ENCODE assay signal across 10 cellular contexts in genomic region chr1:111505641-111506119, GRCh38. TPM values are rescaled to one million over a fixed set of nuclear protein-coding genes. Genes with fewer than 3 reads are reported as not detected.
DNase-seq lines count a peak whose midpoint lies in the region; ATAC-seq, FAIRE-seq and TF ChIP-seq lines count a peak whose summit lies in the region.
"Had no signal": no experiment of that assay in that cellular context is flagged by ENCODE, and none has a peak within 500 bp of the region (broad histone marks: within the 10 kb centered on the region; RNA-seq: fewer than 3 reads in every experiment).

No MANE protein-coding gene starts in this region.

- H3K9me2 ChIP-seq in hepatocyte (replicated peaks; ENCODE audit: insufficient read depth), result no peaks in the 10 kb centered on the region

- no peaks in the 10 kb centered on the region for H3K79me2 ChIP-seq in hepatocyte

- H3K27ac ChIP-seq in hepatocyte (no peak overlapping the region), uterus (no peak overlapping the region)
- H3K27ac ChIP-seq: cardiac muscle cell had no signal

- peaks cover 17% of the 10 kb centered on the region for H3K4me1 ChIP-seq in hepatocyte (ENCODE audit: insufficient read depth)
- peaks cover 0 to 16% of the 10 kb centered on the region in 2 donors for H3K4me1 ChIP-seq in uterus

- H3K4me3 ChIP-seq in hepatocyte, result no peak overlapping the region
- H3K4me3 ChIP-seq in uterus, result no peak overlapping the region
- H3K4me3 ChIP-seq: cardiac muscle cell had no signal

- no peaks in the 10 kb centered on the region for H4K20me1 ChIP-seq in hepatocyte (ENCODE audit: insufficient read depth, poor library complexity, severe bottlenecking)

- peak; percentile 25 to 28 for DNase-seq in Kasumi-1 (lab: John Stamatoyannopoulos, UW)
- DNase-seq in hepatocyte (ENCODE audit: low spot score), result peak; percentile 2
- DNase-seq in uterus, result no peak
- DNase-seq in urothelium cell line (ENCODE audit: low spot score), result no peak
- DNase-seq in dedifferentiated amniotic fluid mesenchymal stem cell (ENCODE audit: extremely low spot score), result no peak

- peak; percentile 49 for ATAC-seq in GM18505 (IDR thresholded peaks at IDR 0.05; ENCODE audit: unreplicated experiment)
- ATAC-seq in GM21515 (IDR thresholded peaks at IDR 0.05; ENCODE audit: unreplicated experiment), result peak; percentile 56
- no peak for ATAC-seq in HG03521 (IDR thresholded peaks at IDR 0.05; ENCODE audit: unreplicated experiment)

- 87% methylated on average over 6 of the region's 6 CpGs for WGBS in hepatocyte (ENCODE audit: low lambda C conversion rate, missing lambda C conversion rate)

- H3K36me3 ChIP-seq in hepatocyte (replicated peaks; ENCODE audit: insufficient read depth, low read depth), result no peaks in the 10 kb centered on the region
- H3K36me3 ChIP-seq in uterus, result no peaks in the 10 kb centered on the region
- H3K36me3 ChIP-seq: cardiac muscle cell had no signal

- H3K27me3 ChIP-seq in hepatocyte, result no peaks in the 10 kb centered on the region
- no peaks in the 10 kb centered on the region for H3K27me3 ChIP-seq in uterus
- H3K27me3 ChIP-seq: cardiac muscle cell had no signal

- peak; percentile 56 for TF ChIP-seq POLR2A in GM18505 (IDR thresholded peaks at IDR 0.05; ENCODE audit: borderline replicate concordance, extremely low read depth, insufficient read depth, insufficient read length)
- TF ChIP-seq POLR2A in uterus (IDR thresholded peaks at IDR 0.05), result no peak

- FAIRE-seq in urothelium cell line (lab: Jason Lieb, UNC), result no peak

- TF ChIP-seq CTCF in hepatocyte (IDR thresholded peaks at IDR 0.05; ENCODE audit: poor library complexity) (no peak), uterus (IDR thresholded peaks at IDR 0.05) (no peak)

- H3K9me3 ChIP-seq in hepatocyte (ENCODE audit: low read depth) (no peaks in the 10 kb centered on the region), uterus (no peaks in the 10 kb centered on the region)

- H3K4me2 ChIP-seq in hepatocyte, result no peak overlapping the region

- H2AFZ ChIP-seq in hepatocyte, result no peak overlapping the region

- intact Hi-C loops in uterus (cut with DNase I; ENCODE audit: low total_unique reads), result loop anchor here (5.0 kb wide), 1 partner anchor 237 kb away; no protein-coding TSS in a partner anchor

RNA-seq across cellular contexts. Expression of gene ADORA3, which starts 2.2 kb away (rescaled TPM):
- total RNA-seq in hepatocyte, result 0.33 and 2.0 TPM in 2 replicates
- polyA plus RNA-seq in hepatocyte, result 0.41 and 0.61 TPM in 2 replicates
- total RNA-seq in uterus, result 10 to 100 TPM in 1 of 4 donors, 1 to 10 TPM in 1, under 1 TPM in 2; 0.59 to 13.6 (median 1.7) TPM
- total RNA-seq: cardiac muscle cell, pulmonary artery endothelial cell had no signal
- polyA plus RNA-seq: cardiac muscle cell had no signal

RNA-seq across cellular contexts. Expression of gene TMIGD3, which starts 2.2 kb away (rescaled TPM):
- total RNA-seq in hepatocyte, result 2.6 and 6.5 TPM in 2 replicates
- polyA plus RNA-seq in hepatocyte, result 5.2 TPM in 2 replicates
- 1 to 10 TPM in 1 of 4 donors, under 1 TPM in 1, not detected in 2; 0.95 to 7.1 TPM for total RNA-seq in uterus
- total RNA-seq: cardiac muscle cell, pulmonary artery endothelial cell had no signal
- polyA plus RNA-seq: cardiac muscle cell had no signal

RNA-seq across cellular contexts. Expression of gene C1orf162, which starts 31.9 kb away (rescaled TPM):
- total RNA-seq in hepatocyte, result 0.72 and 0.90 TPM in 2 replicates
- polyA plus RNA-seq in hepatocyte, result 0.50 and 0.69 TPM in 2 replicates
- total RNA-seq in uterus, result 10 to 100 TPM in 2 of 4 donors, 1 to 10 TPM in 2; 1.1 to 16.8 (median 10.3) TPM

RNA-seq across cellular contexts. Expression of gene ATP5PB, which starts 56.4 kb away (rescaled TPM):
- total RNA-seq in hepatocyte (291 and 320 TPM in 2 replicates), uterus (100 to 1,000 TPM; 151 to 184 (median 161) TPM)
- 289 and 309 TPM in 2 replicates for polyA plus RNA-seq in hepatocyte

RNA-seq across cellular contexts. Expression of gene WDR77, which starts 56.6 kb away (rescaled TPM):
- total RNA-seq in hepatocyte (37.3 and 44.5 TPM in 2 replicates), uterus (10 to 100 TPM in 2 of 4 donors, 1 to 10 TPM in 1, under 1 TPM in 1; 0.59 to 31.0 (median 17.1) TPM)
- 49.2 and 55.3 TPM in 2 replicates for polyA plus RNA-seq in hepatocyte

Comparison
In these comparisons a context has a peak if more than half of its experiments do, and no peak if none do; other contexts are left out.
1. DNase-seq: peak in Kasumi-1 (2 of 2) and hepatocyte (single experiment); none in uterus (0 of 2), urothelium cell line (single experiment) and dedifferentiated amniotic fluid mesenchymal stem cell (single experiment).